ENCODE assay signal across 11 cellular contexts in genomic region chr11:927871-928270, GRCh38. TPM values are rescaled to one million over a fixed set of nuclear protein-coding genes. Genes with fewer than 3 reads are reported as not detected.
A peak's percentile ranks its signal among the peaks of the same experiment; 100 is the strongest.
DNase-seq lines count a peak whose midpoint lies in the region; ATAC-seq lines count a peak whose summit lies in the region.
"Had no signal": no experiment of that assay in that cellular context is flagged by ENCODE, and none has a peak within 500 bp of the region (broad histone marks: within the 10 kb centered on the region; RNA-seq: fewer than 3 reads in every experiment).

No MANE protein-coding gene starts in this region.

- peak; percentile 61 for DNase-seq in activated CD8-positive, alpha-beta memory T cell treated with anti-CD3 and anti-CD28 coated beads, Interleukin-2, amount 10 ng/mL, durations not matched to agents 7 days and 5 days
- DNase-seq in activated CD8-positive, alpha-beta memory T cell treated with anti-CD3 and anti-CD28 coated beads, Interleukin-2, amount 50 U/mL, for 48 hours, result no peak
- peak; percentile 23 to 30 for DNase-seq in activated CD4-positive, alpha-beta T cell treated with anti-CD3 and anti-CD28 coated beads for 4 hours
- DNase-seq in effector CD8-positive, alpha-beta T cell (lab: John Stamatoyannopoulos, UW), result peak; percentile 7
- peak; percentile 26 for DNase-seq in stimulated activated naive CD8-positive, alpha-beta T cell treated with anti-CD3 and anti-CD28 coated beads, Interleukin-15, Interleukin-2, amounts not matched to agents 100 U/mL and 50 U/mL, for 24 hours
- no peak for DNase-seq in substantia nigra (lab: John Stamatoyannopoulos, UW)
- no peak for DNase-seq in C1 segment of cervical spinal cord (lab: John Stamatoyannopoulos, UW)
- DNase-seq in NCI-H82 (lab: John Stamatoyannopoulos, UW), result no peak
- DNase-seq: cortex of kidney, thyroid gland had no signal

- no peaks in the 10 kb centered on the region for H3K27me3 Mint-ChIP-seq in activated CD8-positive, alpha-beta memory T cell treated with anti-CD3 and anti-CD28 coated beads, Interleukin-2, amount 10 ng/mL, durations not matched to agents 7 days and 5 days

- no peak overlapping the region for H3K27ac Mint-ChIP-seq in activated CD8-positive, alpha-beta memory T cell treated with anti-CD3 and anti-CD28 coated beads, Interleukin-2, amount 10 ng/mL, durations not matched to agents 7 days and 5 days

- H3K4me3 Mint-ChIP-seq in activated CD8-positive, alpha-beta memory T cell treated with anti-CD3 and anti-CD28 coated beads, Interleukin-2, amount 10 ng/mL, durations not matched to agents 7 days and 5 days, result no peak overlapping the region

- peaks cover 4% of the 10 kb centered on the region for H3K36me3 Mint-ChIP-seq in activated CD8-positive, alpha-beta memory T cell treated with anti-CD3 and anti-CD28 coated beads, Interleukin-2, amount 10 ng/mL, durations not matched to agents 7 days and 5 days

- CTCF ChIA-PET in activated CD8-positive, alpha-beta memory T cell treated with anti-CD3 and anti-CD28 coated beads, Interleukin-2, amount 10 ng/mL, durations not matched to agents 7 days and 5 days (lab: Charles Lee), result interaction anchor here (0.9 to 1.2 kb wide), 4 partner anchors 9 to 124 kb away, joined by 3 to 5 read pairs (median 4); no protein-coding TSS in a partner anchor

- no peaks in the 10 kb centered on the region for H3K9me3 Mint-ChIP-seq in activated CD8-positive, alpha-beta memory T cell treated with anti-CD3 and anti-CD28 coated beads, Interleukin-2, amount 10 ng/mL, durations not matched to agents 7 days and 5 days (ENCODE audit: low read depth)

- peaks cover 35% of the 10 kb centered on the region for H3K4me1 Mint-ChIP-seq in activated CD8-positive, alpha-beta memory T cell treated with anti-CD3 and anti-CD28 coated beads, Interleukin-2, amount 10 ng/mL, durations not matched to agents 7 days and 5 days

- no peak overlapping the region for H3K27ac ChIP-seq in substantia nigra (ENCODE audit: low read depth, low read length, poor library complexity, severe bottlenecking)

- ATAC-seq in activated CD8-positive, alpha-beta memory T cell treated with anti-CD3 and anti-CD28 coated beads, Interleukin-2, amount 10 ng/mL, durations not matched to agents 7 days and 5 days, result no peak
- no peak for ATAC-seq in stimulated activated naive CD8-positive, alpha-beta T cell treated with anti-CD3 and anti-CD28 coated beads, Interleukin-15, Interleukin-2, amounts not matched to agents 100 U/mL and 50 U/mL, for 24 hours
- ATAC-seq: Right ventricle myocardium inferior had no signal

RNA-seq across cellular contexts. Expression of gene AP2A2, which starts 2.2 kb away (rescaled TPM):
- total RNA-seq in activated CD8-positive, alpha-beta memory T cell treated with anti-CD3 and anti-CD28 coated beads, Interleukin-2, amount 10 ng/mL, durations not matched to agents 7 days and 5 days, result 10 to 100 TPM; 36.3 to 52.2 TPM

RNA-seq across cellular contexts. Expression of gene CHID1, which starts 17.3 kb away (rescaled TPM):
- total RNA-seq in activated CD8-positive, alpha-beta memory T cell treated with anti-CD3 and anti-CD28 coated beads, Interleukin-2, amount 10 ng/mL, durations not matched to agents 7 days and 5 days, result 10 to 100 TPM; 46.8 to 59.4 TPM

Comparison
In these comparisons a context has a peak if more than half of its experiments do, and no peak if none do; other contexts are left out.
1. DNase-seq: peak in activated CD8-positive, alpha-beta memory T cell treated with anti-CD3 and anti-CD28 coated beads, Interleukin-2, amount 10 ng/mL, durations not matched to agents 7 days and 5 days (single experiment), activated CD4-positive, alpha-beta T cell treated with anti-CD3 and anti-CD28 coated beads for 4 hours (2 of 2), effector CD8-positive, alpha-beta T cell (single experiment) and stimulated activated naive CD8-positive, alpha-beta T cell treated with anti-CD3 and anti-CD28 coated beads, Interleukin-15, Interleukin-2, amounts not matched to agents 100 U/mL and 50 U/mL, for 24 hours (single experiment); none in activated CD8-positive, alpha-beta memory T cell treated with anti-CD3 and anti-CD28 coated beads, Interleukin-2, amount 50 U/mL, for 48 hours (single experiment), substantia nigra (0 of 49), C1 segment of cervical spinal cord (0 of 14) and NCI-H82 (single experiment).